5 cellular contexts compared by ENCODE assay signal in genomic region chr17:4624406-4624805, GRCh38. TPM values are rescaled to one million over a fixed set of nuclear protein-coding genes. Genes with fewer than 3 reads are reported as not detected.
"Had no signal": no experiment of that assay in that cellular context is flagged by ENCODE, and none has a peak within 500 bp of the region (broad histone marks: within the 10 kb centered on the region; RNA-seq: fewer than 3 reads in every experiment).

No MANE protein-coding gene starts in this region.

RNA-seq across cellular contexts. Expression of gene ALOX15, which starts 17.1 kb away (rescaled TPM):
- total RNA-seq: activated CD4-positive, alpha-beta memory T cell treated with anti-CD3 and anti-CD28 coated beads for 36 hours; activated T-cell treated with anti-CD3 and anti-CD28 coated beads, Interleukin-2, amount 50 U/mL, for 4 hours had no signal

RNA-seq across cellular contexts. Expression of gene SMTNL2, which starts 40.1 kb away (rescaled TPM):
- total RNA-seq: activated CD4-positive, alpha-beta memory T cell treated with anti-CD3 and anti-CD28 coated beads for 36 hours; activated CD4-positive, alpha-beta T cell treated with anti-CD3 and anti-CD28 coated beads, Interleukin-2, amount 10 ng/mL, durations not matched to agents 7 days and 5 days; activated naive CD4-positive, alpha-beta T cell treated with anti-CD3 and anti-CD28 coated beads, Interleukin-2, amount 50 U/mL, for 72 hours; activated T-cell treated with anti-CD3 and anti-CD28 coated beads, Interleukin-2, amount 50 U/mL, for 4 hours; T-cell had no signal
